Comparison of ENCODE assay signal across 11 cellular contexts in genomic region chr6:29676981-29677601, GRCh38. TPM values are rescaled to one million over a fixed set of nuclear protein-coding genes. Genes with fewer than 3 reads are reported as not detected.
DNase-seq lines count a peak whose midpoint lies in the region; ATAC-seq and TF ChIP-seq lines count a peak whose summit lies in the region.
"Had no signal": no experiment of that assay in that cellular context is flagged by ENCODE, and none has a peak within 500 bp of the region (broad histone marks: within the 10 kb centered on the region; RNA-seq: fewer than 3 reads in every experiment).

No MANE protein-coding gene starts in this region.

- no peaks in the 10 kb centered on the region for H3K27me3 ChIP-seq in kidney epithelial cell (ENCODE audit: control insufficient read depth, insufficient read depth, low read length)
- H3K27me3 ChIP-seq: neutrophil had no signal

- no peaks in the 10 kb centered on the region for H3K9me3 Mint-ChIP-seq in activated naive CD4-positive, alpha-beta T cell treated with anti-CD3 and anti-CD28 coated beads, Interleukin-2, amount 50 U/mL, for 72 hours

- no peak overlapping the region for H3K4me3 ChIP-seq in kidney epithelial cell (ENCODE audit: low read depth, low read length)

- peak overlapping the region in 1 of 2 donors; percentile 9 for H3K27ac Mint-ChIP-seq in activated naive CD4-positive, alpha-beta T cell treated with anti-CD3 and anti-CD28 coated beads, Interleukin-2, amount 50 U/mL, for 72 hours

- no peaks in the 10 kb centered on the region for H3K36me3 Mint-ChIP-seq in activated naive CD4-positive, alpha-beta T cell treated with anti-CD3 and anti-CD28 coated beads, Interleukin-2, amount 50 U/mL, for 72 hours

- no peak for ATAC-seq in GM18873 (IDR thresholded peaks at IDR 0.05; ENCODE audit: low FRiP score, unreplicated experiment)
- ATAC-seq in activated naive CD4-positive, alpha-beta T cell treated with anti-CD3 and anti-CD28 coated beads, Interleukin-2, amount 50 U/mL, for 72 hours = no peak

- H3K36me3 ChIP-seq in kidney epithelial cell (ENCODE audit: control insufficient read depth, insufficient read depth, low read length) = no peaks in the 10 kb centered on the region
- H3K36me3 ChIP-seq: neutrophil, WERI-Rb-1 had no signal

- DNase-seq in DMS 273 treated with DMSO at 0.1 percent for 48 hours (lab: John Stamatoyannopoulos, UW) (peak; percentile 39), HPDE6-E6E7 (ENCODE audit: extremely low spot score) (peak; percentile 26), UCSD-AML1 (lab: John Stamatoyannopoulos, UW; ENCODE audit: unreplicated experiment) (peak; percentile 18), kidney epithelial cell (ENCODE audit: low read depth) (peak; percentile 39), globus pallidus (ENCODE audit: low spot score) (no peak), NCI-H1417 treated with DMSO at 0.1 percent for 48 hours (lab: John Stamatoyannopoulos, UW) (no peak)
- no peak for DNase-seq in activated naive CD4-positive, alpha-beta T cell treated with anti-CD3 and anti-CD28 coated beads, Interleukin-2, amount 50 U/mL, for 72 hours (ENCODE audit: low spot score in 2 of 2)
- DNase-seq: glutamatergic neuron, WERI-Rb-1 had no signal

- no peak for TF ChIP-seq CTCF in kidney epithelial cell (IDR thresholded peaks at IDR 0.05; ENCODE audit: insufficient read depth, low read length, poor library complexity, severe bottlenecking)

RNA-seq across cellular contexts. Expression of gene ZFP57, which starts 3.9 kb away (rescaled TPM):
- total RNA-seq in kidney epithelial cell = 0.07 and 0.08 TPM in 2 replicates
- total RNA-seq in activated naive CD4-positive, alpha-beta T cell treated with anti-CD3 and anti-CD28 coated beads, Interleukin-2, amount 50 U/mL, for 72 hours = 1 to 10 TPM in 1 of 2 donors, not detected in 1; 5.9 TPM

RNA-seq across cellular contexts. Expression of gene MOG, which starts 20.2 kb away (rescaled TPM):
- not detected in 2 replicates for total RNA-seq in kidney epithelial cell
- total RNA-seq in activated naive CD4-positive, alpha-beta T cell treated with anti-CD3 and anti-CD28 coated beads, Interleukin-2, amount 50 U/mL, for 72 hours = not detected

RNA-seq across cellular contexts. Expression of gene GABBR1, which starts 44.1 kb away (rescaled TPM):
- 9.4 and 14.1 TPM in 2 replicates for total RNA-seq in kidney epithelial cell
- 10 to 100 TPM; 21.7 to 25.3 TPM for total RNA-seq in activated naive CD4-positive, alpha-beta T cell treated with anti-CD3 and anti-CD28 coated beads, Interleukin-2, amount 50 U/mL, for 72 hours

RNA-seq across cellular contexts. Expression of gene HLA-F, which starts 46.1 kb away (rescaled TPM):
- total RNA-seq in kidney epithelial cell = 9.0 TPM in 2 replicates
- 100 to 1,000 TPM; 220 to 504 TPM for total RNA-seq in activated naive CD4-positive, alpha-beta T cell treated with anti-CD3 and anti-CD28 coated beads, Interleukin-2, amount 50 U/mL, for 72 hours

Comparison
In these comparisons a context has a peak if more than half of its experiments do, and no peak if none do; other contexts are left out.
1. DNase-seq: peak in DMS 273 treated with DMSO at 0.1 percent for 48 hours (single experiment), HPDE6-E6E7 (single experiment), UCSD-AML1 (single experiment) and kidney epithelial cell (single experiment); none in activated naive CD4-positive, alpha-beta T cell treated with anti-CD3 and anti-CD28 coated beads, Interleukin-2, amount 50 U/mL, for 72 hours (0 of 2), globus pallidus (single experiment) and NCI-H1417 treated with DMSO at 0.1 percent for 48 hours (single experiment).